1 cellular context compared by ENCODE assay signal in genomic region chr6:27280064-27280539, GRCh38.
A peak's percentile ranks its signal among the peaks of the same experiment; 100 is the strongest.
TF ChIP-seq lines count a peak whose summit lies in the region.

No MANE protein-coding gene starts in this region.

TF ChIP-seq in HepG2, 621 proteins besides CTCF, POLR2A, EP300 and RAD21 (continued from another document and continues in another):
- no peak for TF ChIP-seq HMGXB3 (CRISPR knock-in tag; IDR thresholded peaks at IDR 0.05; ENCODE audit: borderline replicate concordance)
- TF ChIP-seq DRAP1 (CRISPR knock-in tag; IDR thresholded peaks at IDR 0.05): peak; percentile 33; the same call in 1 of the 2 replicates
- TF ChIP-seq MAF1 (CRISPR knock-in tag; IDR thresholded peaks at IDR 0.05; ENCODE audit: borderline replicate concordance): peak; percentile 94
- TF ChIP-seq ZNF501 (CRISPR knock-in tag; IDR thresholded peaks at IDR 0.05): peak; percentile 52; the same call in 1 of the 2 replicates
- peak; percentile 60; the same call in 1 of the 2 replicates for TF ChIP-seq NFKBIZ (CRISPR knock-in tag; IDR thresholded peaks at IDR 0.05)
- TF ChIP-seq TBX3 (IDR thresholded peaks at IDR 0.05; ENCODE audit: borderline replicate concordance): no peak
- TF ChIP-seq SOX13 (IDR thresholded peaks at IDR 0.05): 0 out of 2 replicates have a peak, but pooled peaks have one; percentile 39
- TF ChIP-seq SOX13 (CRISPR knock-in tag; conservative IDR thresholded peaks at IDR 0.05 in 1 of 2, IDR thresholded peaks at IDR 0.05 in 1 of 2): no peak
- TF ChIP-seq ZNF256 (CRISPR knock-in tag; conservative IDR thresholded peaks at IDR 0.05): 0 out of 2 replicates have a peak, but pooled peaks have one; percentile 32
- TF ChIP-seq CBX2 (IDR thresholded peaks at IDR 0.05; ENCODE audit: low read depth, low read length): peak; percentile 77; the same call in 1 of the 2 replicates
- TF ChIP-seq CBX2 (CRISPR knock-in tag; IDR thresholded peaks at IDR 0.05; ENCODE audit: low read depth): peak; percentile 44; the same call in 1 of the 2 replicates
- TF ChIP-seq PPARG (CRISPR knock-in tag; conservative IDR thresholded peaks at IDR 0.05): peak; percentile 29; the same call in 1 of the 2 replicates
- peak; percentile 21; the same call in 1 of the 2 replicates for TF ChIP-seq DMAP1 (CRISPR knock-in tag; IDR thresholded peaks at IDR 0.05)
- no peak for TF ChIP-seq XBP1 (CRISPR knock-in tag; IDR thresholded peaks at IDR 0.05)
- TF ChIP-seq ZNF792 (CRISPR knock-in tag; IDR thresholded peaks at IDR 0.05): peak; percentile 61; the same call in 1 of the 2 replicates
- no peak for TF ChIP-seq SNAPC4 (CRISPR knock-in tag; IDR thresholded peaks at IDR 0.05)
- TF ChIP-seq NKX3-1 (CRISPR knock-in tag; IDR thresholded peaks at IDR 0.05): 0 out of 2 replicates have a peak, but pooled peaks have one; percentile 64
- TF ChIP-seq MIXL1 (CRISPR knock-in tag; IDR thresholded peaks at IDR 0.05): peak; percentile 53; the same call in 1 of the 2 replicates
- peak; percentile 33 for TF ChIP-seq PHF8 (CRISPR knock-in tag; IDR thresholded peaks at IDR 0.05)
- TF ChIP-seq RARA (CRISPR knock-in tag; IDR thresholded peaks at IDR 0.05): no peak
- no peak for TF ChIP-seq TCF7 (IDR thresholded peaks at IDR 0.05; ENCODE audit: low read depth)
- no peak for TF ChIP-seq MLXIP (CRISPR knock-in tag; IDR thresholded peaks at IDR 0.05; ENCODE audit: borderline replicate concordance)
- peak; percentile 44; the same call in 1 of the 2 replicates for TF ChIP-seq HOXA3 (CRISPR knock-in tag; IDR thresholded peaks at IDR 0.05)
- no peak for TF ChIP-seq ZNF530 (CRISPR knock-in tag; IDR thresholded peaks at IDR 0.05; ENCODE audit: low read depth)
- TF ChIP-seq MYPOP (CRISPR knock-in tag; IDR thresholded peaks at IDR 0.05): no peak
- TF ChIP-seq ATF1 (CRISPR knock-in tag; IDR thresholded peaks at IDR 0.05): peak; percentile 19; the same call in 1 of the 2 replicates
- 0 out of 2 replicates have a peak, but pooled peaks have one; percentile 37 for TF ChIP-seq HOXA5 (CRISPR knock-in tag; IDR thresholded peaks at IDR 0.05)
- 0 out of 2 replicates have a peak, but pooled peaks have one; percentile 23 for TF ChIP-seq ZNF605 (CRISPR knock-in tag; IDR thresholded peaks at IDR 0.05)
- TF ChIP-seq NFYC (CRISPR knock-in tag; IDR thresholded peaks at IDR 0.05): no peak
- peak; percentile 69; the same call in 1 of the 2 replicates for TF ChIP-seq SP140L (CRISPR knock-in tag; IDR thresholded peaks at IDR 0.05; ENCODE audit: borderline replicate concordance)
- 0 out of 2 replicates have a peak, but pooled peaks have one; percentile 86 for TF ChIP-seq ZNF512B (CRISPR knock-in tag; IDR thresholded peaks at IDR 0.05; ENCODE audit: borderline replicate concordance)
- TF ChIP-seq ZNF562 (CRISPR knock-in tag; IDR thresholded peaks at IDR 0.05; ENCODE audit: borderline replicate concordance): no peak
- no peak for TF ChIP-seq ZNF574 (CRISPR knock-in tag; IDR thresholded peaks at IDR 0.05)
- TF ChIP-seq ERF (CRISPR knock-in tag; IDR thresholded peaks at IDR 0.05): no peak
- 0 out of 2 replicates have a peak, but pooled peaks have one; percentile 15 for TF ChIP-seq POGK (CRISPR knock-in tag; conservative IDR thresholded peaks at IDR 0.05)
- peak; percentile 16; the same call in 1 of the 2 replicates for TF ChIP-seq MED1 (CRISPR knock-in tag; IDR thresholded peaks at IDR 0.05)
- no peak for TF ChIP-seq RFX5 (IDR thresholded peaks at IDR 0.05; ENCODE audit: low read depth, low read length)
- peak; percentile 28; the same call in 1 of the 2 replicates for TF ChIP-seq NCOA2 (CRISPR knock-in tag; IDR thresholded peaks at IDR 0.05)
- TF ChIP-seq RXRB (CRISPR knock-in tag; IDR thresholded peaks at IDR 0.05; ENCODE audit: borderline replicate concordance): peak; percentile 45; the same call in 1 of the 2 replicates
